8 cellular contexts compared by ENCODE assay signal in the genomic region with DNA sequence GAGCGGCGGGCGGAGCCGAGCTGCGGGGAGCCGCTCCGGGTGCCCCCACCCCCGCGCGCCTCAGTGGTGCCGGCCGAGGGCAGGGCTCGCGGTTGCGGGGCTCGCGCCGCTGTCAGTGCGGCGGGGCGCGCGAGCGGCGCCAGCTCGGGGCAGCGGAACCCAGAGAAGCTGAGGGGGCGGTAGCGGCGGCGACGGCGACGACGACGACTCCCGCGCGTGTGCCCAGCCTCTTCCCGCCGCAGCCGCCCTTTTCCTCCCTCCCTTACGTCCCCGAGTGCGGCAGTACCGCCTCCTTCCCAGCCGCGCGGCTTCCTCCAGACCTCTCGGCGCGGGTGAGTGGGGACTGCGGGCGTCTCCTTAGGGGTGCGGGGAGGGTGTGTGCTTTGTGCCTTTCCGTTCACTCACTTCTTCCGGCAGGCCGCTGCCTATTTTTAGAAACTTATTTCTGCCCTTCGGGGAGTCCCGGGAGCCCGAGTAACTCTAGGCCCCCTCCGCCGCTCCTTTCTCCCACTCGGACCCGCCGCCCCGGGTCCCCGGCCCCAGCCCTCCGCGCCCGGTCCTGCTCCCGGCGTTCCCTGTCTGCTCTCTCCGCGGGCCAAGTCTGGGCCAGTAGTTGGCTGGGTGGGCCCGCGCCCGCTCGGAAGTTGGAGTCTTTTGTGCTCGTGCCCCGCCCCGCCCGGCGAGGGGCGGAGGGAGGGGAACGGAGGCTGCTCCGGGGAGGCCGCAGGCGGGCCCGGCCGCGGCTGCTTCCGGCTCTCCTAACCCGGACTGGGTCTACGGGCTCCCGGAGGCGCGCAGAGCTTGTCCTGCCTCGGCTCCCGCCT. TPM values are rescaled to one million over a fixed set of nuclear protein-coding genes. Genes with fewer than 3 reads are reported as not detected.
DNase-seq lines count a peak whose midpoint lies in the region; ATAC-seq, FAIRE-seq and TF ChIP-seq lines count a peak whose summit lies in the region.

Gene RALY, plus strand, starts transcription at position 112 of the 824 bp plus-strand sequence. CDS start 78,164 bp downstream, outside the sequence.

- in situ Hi-C loops in Caki2 (cut with HindIII; ENCODE audit: low pct_unique_long_range_greater_than_20kb, low sequenced_read_pairs) = no loop called here

- H3K27me3 ChIP-seq in OCI-LY3 (ENCODE audit: low read depth, low read length) = no peaks in the 10 kb centered on the region
- no peaks in the 10 kb centered on the region for H3K27me3 ChIP-seq in muscle layer of colon (ENCODE audit: control insufficient read depth in 1 of 2, insufficient read depth in 2 of 2, low read length in 2 of 2)

- peak within 1 kb of the TSS; percentile 94 for H3K9ac ChIP-seq in OCI-LY3 (ENCODE audit: low read length)
- peak within 1 kb of the TSS; percentile 88 for H3K9ac ChIP-seq in muscle layer of colon (ENCODE audit: low read length)

- peak; percentile 33 for ATAC-seq in GM21367 (IDR thresholded peaks at IDR 0.05; ENCODE audit: unreplicated experiment)

- peaks cover 15% of the 10 kb centered on the region for H3K36me3 ChIP-seq in OCI-LY3 (replicated peaks; ENCODE audit: low read depth, low read length)
- no peaks in the 10 kb centered on the region for H3K36me3 ChIP-seq in muscle layer of colon (ENCODE audit: insufficient read depth, low read length)

- peak; percentile 94 for TF ChIP-seq POLR2A in erythroblast (IDR thresholded peaks at IDR 0.05; ENCODE audit: low read length)

- H3K4me3 ChIP-seq in OCI-LY3 (ENCODE audit: low read length) (peak within 1 kb of the TSS; percentile 86), muscle layer of colon (ENCODE audit: low read depth in 1 of 2, low read length in 2 of 2) (peak within 1 kb of the TSS; percentile 94 to 98)

- H4K20me1 ChIP-seq in OCI-LY3 (ENCODE audit: insufficient read depth, low read length) = peaks cover 44% of the 10 kb centered on the region

- H3K9me3 ChIP-seq in OCI-LY3 (ENCODE audit: insufficient read depth, low read length) (no peaks in the 10 kb centered on the region), muscle layer of colon (ENCODE audit: low read length) (no peaks in the 10 kb centered on the region)

- peak within 1 kb of the TSS; percentile 89 for H3K4me2 ChIP-seq in OCI-LY3 (ENCODE audit: low read length)

- peaks cover 24% of the 10 kb centered on the region for H3K4me1 ChIP-seq in OCI-LY3 (ENCODE audit: low read length)
- peaks cover 53% of the 10 kb centered on the region for H3K4me1 ChIP-seq in muscle layer of colon (ENCODE audit: insufficient read depth, low read length)

- TF ChIP-seq CTCF in OCI-LY3 (IDR thresholded peaks at IDR 0.05; ENCODE audit: low read depth, low read length) = no peak

- DNase-seq in Caki2 (ENCODE audit: low read depth) (peak; percentile 83), HTR-8/SVneo (ENCODE audit: insufficient read length, low spot score) (peak; percentile 58), activated T-cell treated with anti-CD3 and anti-CD28 coated beads for 4 hours (peak; percentile 63), erythroblast (lab: John Stamatoyannopoulos, UW) (peak; percentile 91 to 95)
- peak; percentile 59 for DNase-seq in stimulated activated CD8-positive, alpha-beta memory T cell treated with anti-CD3 and anti-CD28 coated beads, Interleukin-7, amount 100 ng/mL, for 24 hours (ENCODE audit: low read depth)

- FAIRE-seq in HTR-8/SVneo (lab: Jason Lieb, UNC) = no peak

- H3K27ac ChIP-seq in OCI-LY3 (ENCODE audit: low read length) = peak within 1 kb of the TSS; percentile 76
- peak within 1 kb of the TSS; percentile 94 for H3K27ac ChIP-seq in muscle layer of colon (ENCODE audit: low read depth, low read length)

- peak within 1 kb of the TSS; percentile 58; the same call in 1 of the 2 replicates for H2AFZ ChIP-seq in OCI-LY3 (ENCODE audit: low read depth, low read length)

- peaks cover 63% of the 10 kb centered on the region for H3K79me2 ChIP-seq in OCI-LY3 (ENCODE audit: low read length)

RNA-seq across cellular contexts. Expression of gene RALY, which starts in this region (rescaled TPM):
- total RNA-seq in Caki2 (2014; rRNA removed; shearing (Covaris generic); ENCODE audit: low replicate concordance) = 258 and 327 TPM in 2 replicates

Comparison
In these comparisons a context has a peak if more than half of its experiments do, and no peak if none do; other contexts are left out.
1. Peak in every context shown above with its lines: DNase-seq, ATAC-seq, H3K4me3 ChIP-seq and H3K27ac ChIP-seq.